9 cellular contexts compared by ENCODE assay signal in the genomic region with DNA sequence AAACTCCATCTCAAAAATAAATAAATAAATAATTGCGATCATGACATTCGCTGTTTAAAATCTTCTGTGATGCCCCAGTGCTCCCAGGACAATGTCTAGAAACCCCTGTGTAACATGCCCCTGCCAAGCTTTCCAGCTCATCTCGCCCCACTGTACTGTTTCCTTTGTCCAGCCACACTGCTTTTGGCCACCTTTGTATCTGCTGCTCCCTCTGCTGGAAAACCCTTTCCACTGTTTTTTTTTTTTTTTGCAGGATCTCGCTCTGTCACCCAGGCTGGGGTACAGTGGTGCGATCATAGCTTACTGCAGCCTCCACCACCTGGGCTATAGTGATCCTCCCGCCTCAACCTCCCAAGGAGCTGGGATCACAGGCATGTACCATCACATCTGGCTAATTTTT. TPM values are rescaled to one million over a fixed set of nuclear protein-coding genes. Genes with fewer than 3 reads are reported as not detected.
DNase-seq lines count a peak whose midpoint lies in the region; ATAC-seq and TF ChIP-seq lines count a peak whose summit lies in the region.
"Had no signal": no experiment of that assay in that cellular context is flagged by ENCODE, and none has a peak within 500 bp of the region (broad histone marks: within the 10 kb centered on the region; RNA-seq: fewer than 3 reads in every experiment).

No MANE protein-coding gene starts in this region.

- DNase-seq in AG04450 (ENCODE audit: low read depth, low spot score) (no peak), endothelial cell (ENCODE audit: low spot score) (no peak), GM03348 (ENCODE audit: low spot score) (no peak), SHP77 treated with DMSO at 0.1 percent for 48 hours (lab: John Stamatoyannopoulos, UW) (no peak)
- DNase-seq: activated B cell treated with CpG ODN at 0.5 μM for 24 hours, GDM1, NCI-H1092 had no signal

- H3K79me2 ChIP-seq in KMS-11 (ENCODE audit: insufficient read depth, low read depth) = no peaks in the 10 kb centered on the region

- peaks cover 32% of the 10 kb centered on the region for H3K36me3 Mint-ChIP-seq in endothelial cell (ENCODE audit: low read depth, unreplicated experiment)

- H3K4me1 Mint-ChIP-seq in endothelial cell (ENCODE audit: unreplicated experiment) = peaks cover 13% of the 10 kb centered on the region

- H3K36me3 ChIP-seq in KMS-11 (ENCODE audit: insufficient read depth) = no peaks in the 10 kb centered on the region

- TF ChIP-seq CTCF in AG04450 (IDR thresholded peaks at IDR 0.05; ENCODE audit: low read depth, low read length) (peak; percentile 46), KMS-11 (conservative IDR thresholded peaks at IDR 0.05; ENCODE audit: low read depth, low read length) (0 out of 2 replicates have a peak, but pooled peaks have one; percentile 15), endothelial cell (IDR thresholded peaks at IDR 0.05; ENCODE audit: unreplicated experiment) (peak; percentile 29)

- no peak overlapping the region for H3K4me3 ChIP-seq in AG04450 (ENCODE audit: low read depth, low read length)
- no peak overlapping the region for H3K4me3 ChIP-seq in KMS-11 (IDR thresholded peaks at IDR 0.05; ENCODE audit: insufficient read depth, low read depth, low read length)

- no peaks in the 10 kb centered on the region for H3K9me3 ChIP-seq in AG04450 (ENCODE audit: control insufficient read depth, insufficient read depth, low read length)

- H3K9me3 Mint-ChIP-seq in endothelial cell (ENCODE audit: unreplicated experiment) = no peaks in the 10 kb centered on the region

- POLR2A ChIA-PET in AG04450 (lab: Yijun Ruan, JAX) = interaction anchor here (0.6 kb wide), 1 partner anchor 575 kb away, joined by 4 read pairs; no protein-coding TSS in a partner anchor

- H3K27me3 Mint-ChIP-seq in endothelial cell (ENCODE audit: unreplicated experiment) = peaks cover 10% of the 10 kb centered on the region

- H3K4me2 ChIP-seq in KMS-11 = no peak overlapping the region

- no peaks in the 10 kb centered on the region for H3K4me1 ChIP-seq in KMS-11 (ENCODE audit: low read depth, poor library complexity, severe bottlenecking)

- no peak overlapping the region for H2AFZ ChIP-seq in KMS-11 (ENCODE audit: low read depth)

- H4K20me1 ChIP-seq in KMS-11 (ENCODE audit: insufficient read depth) = no peaks in the 10 kb centered on the region

- H3K27me3 ChIP-seq in AG04450 (ENCODE audit: control insufficient read depth, insufficient read depth, low read length) (no peaks in the 10 kb centered on the region), KMS-11 (ENCODE audit: insufficient read depth, low read depth) (no peaks in the 10 kb centered on the region)

- H3K27ac ChIP-seq in AG04450 (ENCODE audit: low read depth, low read length) (no peak overlapping the region), KMS-11 (no peak overlapping the region)

- H3K4me3 Mint-ChIP-seq in endothelial cell (ENCODE audit: unreplicated experiment) = no peak overlapping the region
- H3K4me3 Mint-ChIP-seq: activated B cell treated with CpG ODN at 0.5 μM for 24 hours had no signal

- no peak overlapping the region for H3K9ac ChIP-seq in KMS-11

- no peak for ATAC-seq in HG03457 (IDR thresholded peaks at IDR 0.05; ENCODE audit: unreplicated experiment)

- CTCF ChIA-PET in AG04450 (lab: Charles Lee) = interaction anchor here (0.6 to 1.6 kb wide), 9 partner anchors 10 to 1123 kb away, joined by 3 to 12 read pairs (median 3); a partner anchor contains a TSS

- H3K27ac Mint-ChIP-seq in endothelial cell (ENCODE audit: unreplicated experiment) = peak overlapping the region; percentile 10
- H3K27ac Mint-ChIP-seq: activated B cell treated with CpG ODN at 0.5 μM for 24 hours had no signal

RNA-seq across cellular contexts. Expression of a gene that starts 7.5 kb away (rescaled TPM):
- polyA plus RNA-seq in AG04450 (2011; rRNA removed) = 75.5 and 89.9 TPM in 2 replicates
- 53.3 and 65.0 TPM in 2 replicates for polyA minus RNA-seq in AG04450 (2011; rRNA and poly(A)+ RNA removed)
- 16.3 TPM for total RNA-seq in endothelial cell (ENCODE audit: unreplicated experiment)

RNA-seq across cellular contexts. Expression of a gene that starts 22.8 kb away (rescaled TPM):
- 3.7 and 5.3 TPM in 2 replicates for polyA plus RNA-seq in AG04450 (2011; rRNA removed)
- 2.3 and 3.0 TPM in 2 replicates for polyA minus RNA-seq in AG04450 (2011; rRNA and poly(A)+ RNA removed)
- total RNA-seq in endothelial cell (ENCODE audit: unreplicated experiment) = 21.1 TPM
- total RNA-seq: activated B cell treated with CpG ODN at 0.5 μM for 24 hours had no signal

RNA-seq across cellular contexts. Expression of a gene that starts 43.1 kb away (rescaled TPM):
- 18.7 and 23.2 TPM in 2 replicates for polyA plus RNA-seq in AG04450 (2011; rRNA removed)
- polyA minus RNA-seq in AG04450 (2011; rRNA and poly(A)+ RNA removed) = 4.1 and 4.6 TPM in 2 replicates
- total RNA-seq in endothelial cell (ENCODE audit: unreplicated experiment) = 97.7 TPM

RNA-seq across cellular contexts. Expression of a gene that starts 50.6 kb away (rescaled TPM):
- polyA plus RNA-seq in AG04450 (2011; rRNA removed) = 0.07 and 0.12 TPM in 2 replicates
- not detected in 2 replicates for polyA minus RNA-seq in AG04450 (2011; rRNA and poly(A)+ RNA removed)
- 0.26 TPM for total RNA-seq in endothelial cell (ENCODE audit: unreplicated experiment)

RNA-seq across cellular contexts. Expression of a gene that starts 53.4 kb away (rescaled TPM):
- polyA plus RNA-seq in AG04450 (2011; rRNA removed) = not detected in 2 replicates
- not detected in 2 replicates for polyA minus RNA-seq in AG04450 (2011; rRNA and poly(A)+ RNA removed)
- not detected for total RNA-seq in endothelial cell (ENCODE audit: unreplicated experiment)
- total RNA-seq: activated B cell treated with CpG ODN at 0.5 μM for 24 hours had no signal
